In the genomic region with DNA sequence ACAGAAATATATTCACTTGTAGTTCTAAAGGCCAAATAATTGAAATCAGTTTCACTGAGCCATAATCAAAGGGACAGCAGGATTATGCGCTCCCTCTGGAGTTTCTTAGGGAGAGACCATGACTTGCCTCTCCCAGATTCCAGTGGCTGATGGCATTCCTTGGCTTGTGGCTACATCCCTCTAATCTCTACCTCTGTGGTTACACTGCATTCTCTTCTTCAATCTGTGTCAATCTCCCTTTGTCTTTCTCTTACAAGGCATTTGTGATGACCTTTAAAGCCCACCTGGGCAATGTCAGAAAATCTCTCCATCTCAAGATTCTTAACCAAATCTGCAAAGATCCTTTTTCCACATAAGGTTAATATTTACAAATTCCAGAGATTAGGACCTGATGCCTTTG, we compare ENCODE assay signal across 21 cellular contexts.
"Had no signal": no experiment of that assay in that cellular context is flagged by ENCODE, and none has a peak within 500 bp of the region (broad histone marks: within the 10 kb centered on the region; RNA-seq: fewer than 3 reads in every experiment).

No MANE protein-coding gene starts in this region.

- H3K27me3 ChIP-seq: hepatocyte, neutrophil, ovary, right atrium auricular region, upper lobe of left lung had no signal

- H2AFZ ChIP-seq: hepatocyte had no signal

- H3K4me2 ChIP-seq: hepatocyte had no signal

- H3K36me3 ChIP-seq: left ventricle myocardium inferior, neutrophil, ovary, right atrium auricular region, upper lobe of left lung had no signal

- H3K9me3 ChIP-seq: neutrophil, ovary, upper lobe of left lung had no signal

- H3K4me3 ChIP-seq: hepatocyte, left ventricle myocardium inferior, ovary, psoas muscle, right atrium auricular region, upper lobe of left lung had no signal

- H3K4me1 ChIP-seq: left ventricle myocardium inferior, psoas muscle, upper lobe of left lung had no signal

- DNase-seq: activated B cell treated with CpG ODN at 0.5 μM for 24 hours; activated CD4-positive, alpha-beta T cell treated with anti-CD3 and anti-CD28 coated beads for 36 hours; activated CD4-positive, alpha-beta T cell treated with anti-CD3 and anti-CD28 coated beads, Interleukin-2, amount 50 U/mL, for 48 hours; activated CD8-positive, alpha-beta memory T cell treated with anti-CD3 and anti-CD28 coated beads, Interleukin-2, amount 50 U/mL, for 48 hours; activated naive CD4-positive, alpha-beta T cell treated with Interleukin-2 at 50 U/mL for 16 hours; activated naive CD8-positive, alpha-beta T cell treated with anti-CD3 and anti-CD28 coated beads, Interleukin-2, amount 10 ng/mL, durations not matched to agents 7 days and 5 days; activated T-cell treated with anti-CD3 and anti-CD28 coated beads, Interleukin-2, amount 50 U/mL, for 48 hours; anterior cingulate cortex; effector CD8-positive, alpha-beta T cell; glutamatergic neuron; immature natural killer cell; left ventricle myocardium inferior; psoas muscle; stimulated activated CD4-positive, alpha-beta T cell treated with anti-CD3 and anti-CD28 coated beads, Interleukin-4, amount 100 ng/mL, for 4 hours; stimulated activated naive CD8-positive, alpha-beta T cell treated with anti-CD3 and anti-CD28 coated beads, Interleukin-15, Interleukin-2, amounts not matched to agents 100 U/mL and 50 U/mL, for 24 hours; T1000; upper lobe of left lung had no signal

- H3K27ac ChIP-seq: hepatocyte, left ventricle myocardium inferior, neutrophil, ovary, psoas muscle, right atrium auricular region, upper lobe of left lung had no signal

- H3K79me2 ChIP-seq: hepatocyte had no signal
